22 cellular contexts compared by ENCODE assay signal in the genomic region with DNA sequence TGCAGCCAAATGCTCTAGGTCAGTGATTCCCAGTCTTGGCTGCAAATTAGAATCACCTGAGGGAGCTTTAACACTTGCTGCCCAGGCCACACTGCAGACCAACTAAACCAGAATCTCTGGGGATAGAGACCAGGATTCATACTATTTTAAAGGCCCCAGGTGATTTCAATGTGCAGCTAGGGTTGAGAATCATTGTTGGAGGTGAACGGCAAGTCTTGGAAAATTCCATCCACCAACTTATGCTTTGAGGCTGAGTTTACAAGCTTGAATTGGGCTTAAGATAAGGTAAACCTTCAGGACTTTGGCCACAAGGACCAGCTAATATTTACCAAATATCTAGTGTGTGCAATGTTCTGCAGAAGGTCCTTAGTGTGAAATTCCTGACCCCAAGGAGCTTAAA. TPM values are rescaled to one million over a fixed set of nuclear protein-coding genes. Genes with fewer than 3 reads are reported as not detected.
"Had no signal": no experiment of that assay in that cellular context is flagged by ENCODE, and none has a peak within 500 bp of the region (broad histone marks: within the 10 kb centered on the region; RNA-seq: fewer than 3 reads in every experiment).

No MANE protein-coding gene starts in this region.

- H3K4me3 Mint-ChIP-seq: dendritic cell treated with granulocyte-macrophage colony-stimulating factor and Interleukin-4, amounts not matched to agents 40 ng/mL and 50 ng/mL, for 4 days; mesothelial cell of epicardium had no signal

- H3K27ac Mint-ChIP-seq: dendritic cell treated with granulocyte-macrophage colony-stimulating factor and Interleukin-4, amounts not matched to agents 40 ng/mL and 50 ng/mL, for 4 days; mesothelial cell of epicardium had no signal

- FAIRE-seq: endothelial cell of umbilical vein, frontal cortex, islet of Langerhans, keratinocyte had no signal

- H3K36me3 ChIP-seq: colonic mucosa, esophagus muscularis mucosa, gastroesophageal sphincter, heart left ventricle, left lung, lower lobe of right lung had no signal

- H3K9me3 Mint-ChIP-seq: dendritic cell treated with granulocyte-macrophage colony-stimulating factor and Interleukin-4, amounts not matched to agents 40 ng/mL and 50 ng/mL, for 4 days; mesothelial cell of epicardium had no signal

- H3K36me3 Mint-ChIP-seq: mesothelial cell of epicardium had no signal

- H3K27ac ChIP-seq: colonic mucosa, esophagus muscularis mucosa, foreskin keratinocyte, gastroesophageal sphincter, heart left ventricle, left lung, lower lobe of right lung had no signal

- H3K4me1 ChIP-seq: colonic mucosa, heart left ventricle, left lung, lower lobe of right lung had no signal

- DNase-seq: colonic mucosa; cortex of kidney; effector memory CD4-positive, alpha-beta T cell; foreskin keratinocyte; heart left ventricle; hippocampal formation; left cardiac atrium; left lung; left ventricle myocardium superior; lower lobe of right lung; mesenchymal stem cell; mucosa of descending colon had no signal

- H3K27me3 ChIP-seq: colonic mucosa, esophagus muscularis mucosa, foreskin keratinocyte, gastroesophageal sphincter, heart left ventricle, left lung had no signal

- H3K9me3 ChIP-seq: colonic mucosa, esophagus muscularis mucosa, gastroesophageal sphincter, heart left ventricle, left lung, lower lobe of right lung, mucosa of descending colon had no signal

- H3K4me3 ChIP-seq: colonic mucosa, esophagus muscularis mucosa, gastroesophageal sphincter, heart left ventricle, left lung, lower lobe of right lung, mucosa of descending colon had no signal

- H3K27me3 Mint-ChIP-seq: dendritic cell treated with granulocyte-macrophage colony-stimulating factor and Interleukin-4, amounts not matched to agents 40 ng/mL and 50 ng/mL, for 4 days had no signal

- H3K4me1 Mint-ChIP-seq: mesothelial cell of epicardium had no signal

RNA-seq across cellular contexts. Expression of a gene that starts 27.5 kb away (rescaled TPM):
- total RNA-seq: dermis microvascular lymphatic vessel endothelial cell, myocyte had no signal
